In genomic region chr3:132964267-132964666, GRCh38 we compare ENCODE assay signal across 22 cellular contexts.
DNase-seq lines count a peak whose midpoint lies in the region; ATAC-seq, FAIRE-seq and TF ChIP-seq lines count a peak whose summit lies in the region.
"Had no signal": no experiment of that assay in that cellular context is flagged by ENCODE, and none has a peak within 500 bp of the region (broad histone marks: within the 10 kb centered on the region; RNA-seq: fewer than 3 reads in every experiment).

No MANE protein-coding gene starts in this region.

- H3K27me3 ChIP-seq in BLaER1 treated with 17β-estradiol and CSF1 and Interleukin-3, amounts not matched to agents 10 nM and 100 nM: no peaks in the 10 kb centered on the region
- no peaks in the 10 kb centered on the region for H3K27me3 ChIP-seq in K562 (ENCODE audit: control insufficient read depth in 2 of 2, insufficient read depth in 2 of 2, low read length in 2 of 2)
- H3K27me3 ChIP-seq: SJSA1 had no signal

- no peaks in the 10 kb centered on the region for H4K20me1 ChIP-seq in BLaER1 treated with 17β-estradiol and CSF1 and Interleukin-3, amounts not matched to agents 10 nM and 100 nM
- H4K20me1 ChIP-seq in K562 (replicated peaks; ENCODE audit: control insufficient read depth, insufficient read depth, low read length): no peaks in the 10 kb centered on the region

- no peak for TF ChIP-seq POLR2A in K562 (conservative IDR thresholded peaks at IDR 0.05)

- no peak overlapping the region for H3K27ac Mint-ChIP-seq in MCF 10A (ENCODE audit: low read depth, unreplicated experiment)
- no peak overlapping the region for H3K27ac Mint-ChIP-seq in activated naive CD4-positive, alpha-beta T cell treated with anti-CD3 and anti-CD28 coated beads, Interleukin-2, amount 10 ng/mL, durations not matched to agents 7 days and 5 days
- H3K27ac Mint-ChIP-seq: B cell had no signal

- DNase-seq in HT1080 (ENCODE audit: low read depth): peak; percentile 54
- DNase-seq in OCI-M1 (lab: John Stamatoyannopoulos, UW): peak; percentile 55
- peak in 1 of 4 experiments; percentile 2 for DNase-seq in K562 (ENCODE audit: extremely low read depth in 1 of 4, low spot score in 3 of 4)
- no peak for DNase-seq in cerebellum (ENCODE audit: low spot score)
- DNase-seq in omental fat pad (ENCODE audit: low spot score): no peak
- no peak for DNase-seq in MCF 10A (ENCODE audit: unreplicated experiment)
- no peak for DNase-seq in activated naive CD4-positive, alpha-beta T cell treated with anti-CD3 and anti-CD28 coated beads, Interleukin-2, amount 10 ng/mL, durations not matched to agents 7 days and 5 days
- DNase-seq: CD4-positive, CD25-positive, alpha-beta regulatory T cell; DND-41; H7; NCI-H1105; NCI-H1436 treated with DMSO at 0.1 percent for 48 hours; NCI-H187 treated with DMSO at 0.1 percent for 48 hours; NCI-H2107; NCI-H774; NK-92 treated with Interleukin-12 subunit alpha and Interleukin-12 subunit beta, amount 100 ng/mL, for 24 hours; Right ventricle myocardium superior; RPMI8226 had no signal

- no peak for FAIRE-seq in K562 (lab: Jason Lieb, UNC)
- FAIRE-seq: HepG2 had no signal

- intact Hi-C loops in K562 (cut with micrococcal nuclease): no loop called here
- intact Hi-C loops in MCF 10A (cut with micrococcal nuclease): no loop called here

- TF ChIP-seq CTCF in K562 (IDR thresholded peaks at IDR 0.05 in 2 of 3, conservative IDR thresholded peaks at IDR 0.05 in 1 of 3; ENCODE audit: insufficient read depth in 2 of 3, low read depth in 1 of 3, low read length in 3 of 3): no peak
- TF ChIP-seq CTCF in omental fat pad (IDR thresholded peaks at IDR 0.05): no peak
- no peak for TF ChIP-seq CTCF in MCF 10A (IDR thresholded peaks at IDR 0.05; ENCODE audit: unreplicated experiment)

- H3K27me3 Mint-ChIP-seq in MCF 10A (ENCODE audit: insufficient read depth, unreplicated experiment): no peaks in the 10 kb centered on the region
- no peaks in the 10 kb centered on the region for H3K27me3 Mint-ChIP-seq in activated naive CD4-positive, alpha-beta T cell treated with anti-CD3 and anti-CD28 coated beads, Interleukin-2, amount 10 ng/mL, durations not matched to agents 7 days and 5 days
- H3K27me3 Mint-ChIP-seq: CD4-positive, CD25-positive, alpha-beta regulatory T cell had no signal

- in situ Hi-C loops in K562 (cut with MboI): no loop called here

- H3K79me2 ChIP-seq in K562 (ENCODE audit: control insufficient read depth, insufficient read depth, low read length): no peaks in the 10 kb centered on the region

- no peak overlapping the region for H3K9ac ChIP-seq in BLaER1 treated with 17β-estradiol and CSF1 and Interleukin-3, amounts not matched to agents 10 nM and 100 nM
- H3K9ac ChIP-seq in K562 (ENCODE audit: insufficient read depth in 1 of 2, low read depth in 2 of 2, low read length in 2 of 2): no peak overlapping the region

- H3K27ac ChIP-seq in BLaER1 treated with 17β-estradiol and CSF1 and Interleukin-3, amounts not matched to agents 10 nM and 100 nM: peak overlapping the region in 1 of 11 experiments; percentile 5; a peak in 1 of 22 replicates
- no peak overlapping the region for H3K27ac ChIP-seq in K562 (ENCODE audit: extremely low read depth, low read depth, low read length)
- H3K27ac ChIP-seq: SJSA1 had no signal

- 15% methylated on average over 3 of the region's 3 CpGs for WGBS in K562 (ENCODE audit: insufficient coverage, low coverage, missing lambda C conversion rate)

- H3K4me3 Mint-ChIP-seq in MCF 10A (ENCODE audit: unreplicated experiment): no peak overlapping the region
- no peak overlapping the region for H3K4me3 Mint-ChIP-seq in activated naive CD4-positive, alpha-beta T cell treated with anti-CD3 and anti-CD28 coated beads, Interleukin-2, amount 10 ng/mL, durations not matched to agents 7 days and 5 days
- H3K4me3 Mint-ChIP-seq: B cell; CD4-positive, CD25-positive, alpha-beta regulatory T cell had no signal

- no peaks in the 10 kb centered on the region for H3K9me3 Mint-ChIP-seq in MCF 10A (ENCODE audit: unreplicated experiment)
- no peaks in the 10 kb centered on the region for H3K9me3 Mint-ChIP-seq in activated naive CD4-positive, alpha-beta T cell treated with anti-CD3 and anti-CD28 coated beads, Interleukin-2, amount 10 ng/mL, durations not matched to agents 7 days and 5 days

- BruUV-seq in K562 (replicated peaks; lab: Mats Ljungman, UMichigan) (no TSS peak), MCF 10A (replicated peaks; lab: Mats Ljungman, UMichigan) (no TSS peak)

- H3K36me3 ChIP-seq in BLaER1 treated with 17β-estradiol and CSF1 and Interleukin-3, amounts not matched to agents 10 nM and 100 nM: no peaks in the 10 kb centered on the region
- no peaks in the 10 kb centered on the region for H3K36me3 ChIP-seq in K562 (ENCODE audit: control insufficient read depth, insufficient read depth, low read length)
- H3K36me3 ChIP-seq: SJSA1 had no signal

- CTCF ChIA-PET in K562 (lab: Yijun Ruan, JAX; ENCODE audit: low intra/inter-chr PET ratio) (no interaction called here), MCF 10A (lab: Yijun Ruan, JAX) (interaction anchor here (1.1 kb wide), 1 partner anchor 78 kb away, joined by 3 read pairs; no protein-coding TSS in a partner anchor)
- CTCF ChIA-PET in activated naive CD4-positive, alpha-beta T cell treated with anti-CD3 and anti-CD28 coated beads, Interleukin-2, amount 10 ng/mL, durations not matched to agents 7 days and 5 days (lab: Charles Lee): no interaction called here

- H3K4me2 ChIP-seq in BLaER1 treated with 17β-estradiol and CSF1 and Interleukin-3, amounts not matched to agents 10 nM and 100 nM: peak overlapping the region; percentile 2 to 56 (median 24); a peak in 17 of 22 replicates
- no peak overlapping the region for H3K4me2 ChIP-seq in K562 (ENCODE audit: insufficient read depth, low read length)

- no peaks in the 10 kb centered on the region for H3K9me3 ChIP-seq in BLaER1 treated with 17β-estradiol and CSF1 and Interleukin-3, amounts not matched to agents 10 nM and 100 nM (replicated peaks in 1 of 11)
- H3K9me3 ChIP-seq in K562 (replicated peaks; ENCODE audit: control insufficient read depth, insufficient read depth, low read depth, low read length): no peaks in the 10 kb centered on the region
- H3K9me3 ChIP-seq: SJSA1 had no signal

- H3K4me1 ChIP-seq in BLaER1 treated with 17β-estradiol and CSF1 and Interleukin-3, amounts not matched to agents 10 nM and 100 nM: peaks cover 9 to 22% (median 19%) of the 10 kb centered on the region in 10 experiments
- no peaks in the 10 kb centered on the region for H3K4me1 ChIP-seq in K562 (replicated peaks in 1 of 2; ENCODE audit: control insufficient read depth in 2 of 2, insufficient read depth in 2 of 2, low read length in 2 of 2)
- H3K4me1 ChIP-seq: SJSA1 had no signal

- H3K4me1 Mint-ChIP-seq in MCF 10A (ENCODE audit: insufficient read depth, unreplicated experiment): no peaks in the 10 kb centered on the region
- no peaks in the 10 kb centered on the region for H3K4me1 Mint-ChIP-seq in activated naive CD4-positive, alpha-beta T cell treated with anti-CD3 and anti-CD28 coated beads, Interleukin-2, amount 10 ng/mL, durations not matched to agents 7 days and 5 days
- H3K4me1 Mint-ChIP-seq: B cell; CD4-positive, CD25-positive, alpha-beta regulatory T cell had no signal

- no peaks in the 10 kb centered on the region for H3K36me3 Mint-ChIP-seq in MCF 10A (ENCODE audit: insufficient read depth, unreplicated experiment)
- no peaks in the 10 kb centered on the region for H3K36me3 Mint-ChIP-seq in activated naive CD4-positive, alpha-beta T cell treated with anti-CD3 and anti-CD28 coated beads, Interleukin-2, amount 10 ng/mL, durations not matched to agents 7 days and 5 days
- H3K36me3 Mint-ChIP-seq: CD4-positive, CD25-positive, alpha-beta regulatory T cell had no signal

- H3K4me3 ChIP-seq in BLaER1 treated with 17β-estradiol and CSF1 and Interleukin-3, amounts not matched to agents 10 nM and 100 nM: no peak overlapping the region
- no peak overlapping the region for H3K4me3 ChIP-seq in K562
- H3K4me3 ChIP-seq: SJSA1 had no signal

- ATAC-seq in K562 (no peak), omental fat pad (ENCODE audit: low FRiP score) (no peak)
- ATAC-seq: HepG2 had no signal

- no peak for TF ChIP-seq RAD21 in K562 (CRISPR knock-in tag; conservative IDR thresholded peaks at IDR 0.05 in 1 of 2, IDR thresholded peaks at IDR 0.05 in 1 of 2)

- POLR2A ChIA-PET in K562 (lab: Yijun Ruan, JAX) (no interaction called here), MCF 10A (lab: Yijun Ruan, JAX) (no interaction called here)

- TF ChIP-seq EP300 in K562 (IDR thresholded peaks at IDR 0.05; ENCODE audit: low read length): no peak

- no peak overlapping the region for H2AFZ ChIP-seq in K562 (ENCODE audit: low read depth, low read length)

- no peaks in the 10 kb centered on the region for H3K9me1 ChIP-seq in K562 (ENCODE audit: control insufficient read depth, insufficient read depth, low read length)

TF ChIP-seq in K562, 482 proteins besides CTCF, POLR2A, EP300 and RAD21 (continues in another document):
- TF ChIP-seq HNRNPK (IDR thresholded peaks at IDR 0.05; ENCODE audit: low read depth, low read length, poor library complexity, severe bottlenecking) (no peak), ZNF133 (CRISPR knock-in tag; IDR thresholded peaks at IDR 0.05) (no peak), MEIS2 (IDR thresholded peaks at IDR 0.05; ENCODE audit: partially characterized antibody) (peak; percentile 21)
- TF ChIP-seq, protein P1, sequence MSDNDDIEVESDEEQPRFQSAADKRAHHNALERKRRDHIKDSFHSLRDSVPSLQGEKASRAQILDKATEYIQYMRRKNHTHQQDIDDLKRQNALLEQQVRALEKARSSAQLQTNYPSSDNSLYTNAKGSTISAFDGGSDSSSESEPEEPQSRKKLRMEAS (CRISPR knock-in tag; IDR thresholded peaks at IDR 0.05): no peak
- TF ChIP-seq, protein P2, sequence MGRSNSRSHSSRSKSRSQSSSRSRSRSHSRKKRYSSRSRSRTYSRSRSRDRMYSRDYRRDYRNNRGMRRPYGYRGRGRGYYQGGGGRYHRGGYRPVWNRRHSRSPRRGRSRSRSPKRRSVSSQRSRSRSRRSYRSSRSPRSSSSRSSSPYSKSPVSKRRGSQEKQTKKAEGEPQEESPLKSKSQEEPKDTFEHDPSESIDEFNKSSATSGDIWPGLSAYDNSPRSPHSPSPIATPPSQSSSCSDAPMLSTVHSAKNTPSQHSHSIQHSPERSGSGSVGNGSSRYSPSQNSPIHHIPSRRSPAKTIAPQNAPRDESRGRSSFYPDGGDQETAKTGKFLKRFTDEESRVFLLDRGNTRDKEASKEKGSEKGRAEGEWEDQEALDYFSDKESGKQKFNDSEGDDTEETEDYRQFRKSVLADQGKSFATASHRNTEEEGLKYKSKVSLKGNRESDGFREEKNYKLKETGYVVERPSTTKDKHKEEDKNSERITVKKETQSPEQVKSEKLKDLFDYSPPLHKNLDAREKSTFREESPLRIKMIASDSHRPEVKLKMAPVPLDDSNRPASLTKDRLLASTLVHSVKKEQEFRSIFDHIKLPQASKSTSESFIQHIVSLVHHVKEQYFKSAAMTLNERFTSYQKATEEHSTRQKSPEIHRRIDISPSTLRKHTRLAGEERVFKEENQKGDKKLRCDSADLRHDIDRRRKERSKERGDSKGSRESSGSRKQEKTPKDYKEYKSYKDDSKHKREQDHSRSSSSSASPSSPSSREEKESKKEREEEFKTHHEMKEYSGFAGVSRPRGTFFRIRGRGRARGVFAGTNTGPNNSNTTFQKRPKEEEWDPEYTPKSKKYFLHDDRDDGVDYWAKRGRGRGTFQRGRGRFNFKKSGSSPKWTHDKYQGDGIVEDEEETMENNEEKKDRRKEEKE (IDR thresholded peaks at IDR 0.05; ENCODE audit: borderline replicate concordance in 1 of 2, control insufficient read depth in 1 of 2, low read depth in 2 of 2, low read length in 1 of 2): no peak

Comparison
In these comparisons a context has a peak if more than half of its experiments do, and no peak if none do; other contexts are left out.
1. DNase-seq: peak in HT1080 (single experiment) and OCI-M1 (single experiment); none in cerebellum (single experiment), omental fat pad (single experiment), MCF 10A (single experiment) and activated naive CD4-positive, alpha-beta T cell treated with anti-CD3 and anti-CD28 coated beads, Interleukin-2, amount 10 ng/mL, durations not matched to agents 7 days and 5 days (single experiment).